Comparison of ENCODE assay signal across 20 cellular contexts in the genomic region with DNA sequence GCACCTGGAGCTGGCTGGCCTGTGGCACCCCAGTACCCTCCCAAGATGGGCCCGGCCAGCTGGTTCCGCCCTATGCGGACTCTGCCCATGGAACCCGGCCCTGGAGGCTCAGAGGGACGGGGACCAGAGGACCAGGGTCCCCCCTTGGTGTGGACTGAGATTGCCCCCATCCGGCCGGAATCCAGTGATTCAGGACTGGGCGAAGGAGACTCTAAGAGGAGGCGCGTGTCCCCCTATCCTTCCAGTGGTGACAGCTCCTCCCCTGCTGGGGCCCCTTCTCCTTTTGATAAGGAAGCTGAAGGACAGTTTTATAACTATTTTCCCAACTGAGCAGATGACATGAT. TPM values are rescaled to one million over a fixed set of nuclear protein-coding genes. Genes with fewer than 3 reads are reported as not detected.
A peak's percentile ranks its signal among the peaks of the same experiment; 100 is the strongest.
DNase-seq lines count a peak whose midpoint lies in the region; ATAC-seq lines count a peak whose summit lies in the region.
"Had no signal": no experiment of that assay in that cellular context is flagged by ENCODE, and none has a peak within 500 bp of the region (broad histone marks: within the 10 kb centered on the region; RNA-seq: fewer than 3 reads in every experiment).

No MANE protein-coding gene starts in this region.

- DNase-seq in Right ventricle myocardium inferior (ENCODE audit: missing footprints) (peak; percentile 68), cardiac septum (ENCODE audit: low spot score) (no peak), MV-4-11 (lab: John Stamatoyannopoulos, UW) (peak; percentile 9), immature natural killer cell (no peak), NCI-H748 (lab: John Stamatoyannopoulos, UW; ENCODE audit: unreplicated experiment) (no peak)
- DNase-seq: Calu3; CD4-positive, alpha-beta T cell; DMS79; Karpas-422; NCI-H1417; NCI-H1930; NCI-H2171; NCI-H82; SIG-M5 had no signal

- intact Hi-C loops in Right ventricle myocardium inferior (cut with DNase I) = loop anchor here (10.0 kb wide), 1 partner anchor 80 kb away; no protein-coding TSS in a partner anchor
- intact Hi-C loops in cardiac septum (cut with DNase I) = no loop called here

- no peaks in the 10 kb centered on the region for H3K9me3 Mint-ChIP-seq in immature natural killer cell
- no peaks in the 10 kb centered on the region for H3K9me3 Mint-ChIP-seq in stimulated activated memory B cell treated with anti-CD40 and anti-IgM and Interleukin-4, amounts not matched to agents 10 μg/mL and 1 μg/mL and 100 μg/mL, for 72 hours
- H3K9me3 Mint-ChIP-seq: CD4-positive, alpha-beta T cell had no signal

- peaks cover 22 to 63% (median 22%) of the 10 kb centered on the region in 3 donors for H3K36me3 Mint-ChIP-seq in immature natural killer cell
- H3K36me3 Mint-ChIP-seq in stimulated activated memory B cell treated with anti-CD40 and anti-IgM and Interleukin-4, amounts not matched to agents 10 μg/mL and 1 μg/mL and 100 μg/mL, for 72 hours = no peaks in the 10 kb centered on the region

- H3K27me3 Mint-ChIP-seq in immature natural killer cell (ENCODE audit: low read depth in 3 of 3) = peaks cover 10 to 51% (median 35%) of the 10 kb centered on the region in 3 donors
- H3K27me3 Mint-ChIP-seq in stimulated activated memory B cell treated with anti-CD40 and anti-IgM and Interleukin-4, amounts not matched to agents 10 μg/mL and 1 μg/mL and 100 μg/mL, for 72 hours = peaks cover 11% of the 10 kb centered on the region

- peak overlapping the region in 4 of 5 donors; percentile 9 to 49 (median 32) for H3K4me3 Mint-ChIP-seq in immature natural killer cell
- H3K4me3 Mint-ChIP-seq in stimulated activated memory B cell treated with anti-CD40 and anti-IgM and Interleukin-4, amounts not matched to agents 10 μg/mL and 1 μg/mL and 100 μg/mL, for 72 hours = no peak overlapping the region
- H3K4me3 Mint-ChIP-seq: CD4-positive, alpha-beta T cell had no signal

- ATAC-seq in Right ventricle myocardium inferior (peak; percentile 28), GM19328 (IDR thresholded peaks at IDR 0.05; ENCODE audit: unreplicated experiment) (no peak), HG03469 (IDR thresholded peaks at IDR 0.05; ENCODE audit: unreplicated experiment) (no peak)
- ATAC-seq in stimulated activated memory B cell treated with anti-CD40 and anti-IgM and Interleukin-4, amounts not matched to agents 10 μg/mL and 1 μg/mL and 100 μg/mL, for 72 hours = peak; percentile 21
- ATAC-seq: A549, Panc1 had no signal

- peaks cover 82 to 88% of the 10 kb centered on the region in 2 donors for H3K4me1 Mint-ChIP-seq in immature natural killer cell
- H3K4me1 Mint-ChIP-seq in stimulated activated memory B cell treated with anti-CD40 and anti-IgM and Interleukin-4, amounts not matched to agents 10 μg/mL and 1 μg/mL and 100 μg/mL, for 72 hours = peaks cover 17% of the 10 kb centered on the region

- H3K27ac Mint-ChIP-seq in immature natural killer cell = peak overlapping the region; percentile 88 to 97 (median 92)
- H3K27ac Mint-ChIP-seq in stimulated activated memory B cell treated with anti-CD40 and anti-IgM and Interleukin-4, amounts not matched to agents 10 μg/mL and 1 μg/mL and 100 μg/mL, for 72 hours = no peak overlapping the region
- H3K27ac Mint-ChIP-seq: CD4-positive, alpha-beta T cell had no signal

RNA-seq across cellular contexts. Expression of a gene that starts 12.0 kb away (rescaled TPM):
- total RNA-seq in Right ventricle myocardium inferior (0.27 TPM), cardiac septum (0.30 TPM)
- 100 to 1,000 TPM; 199 to 385 (median 225) TPM for polyA plus RNA-seq in immature natural killer cell
- total RNA-seq: Calu3, NCI-H460 had no signal
- polyA plus RNA-seq: A549 had no signal

RNA-seq across cellular contexts. Expression of a gene that starts 51.0 kb away (rescaled TPM):
- total RNA-seq in Right ventricle myocardium inferior (14.2 TPM), cardiac septum (11.2 TPM)
- 1 to 10 TPM; 1.3 to 2.3 (median 2.2) TPM for polyA plus RNA-seq in immature natural killer cell

Comparison
In these comparisons a context has a peak if more than half of its experiments do, and no peak if none do; other contexts are left out.
1. DNase-seq: peak in Right ventricle myocardium inferior (single experiment) and MV-4-11 (single experiment); none in cardiac septum (single experiment), immature natural killer cell (0 of 3) and NCI-H748 (single experiment).
2. ATAC-seq: peak in Right ventricle myocardium inferior (single experiment) and stimulated activated memory B cell treated with anti-CD40 and anti-IgM and Interleukin-4, amounts not matched to agents 10 μg/mL and 1 μg/mL and 100 μg/mL, for 72 hours (single experiment); none in GM19328 (single experiment) and HG03469 (single experiment).